ENCODE assay signal across 8 cellular contexts in genomic region chr14:67514650-67515385, GRCh38. TPM values are rescaled to one million over a fixed set of nuclear protein-coding genes. Genes with fewer than 3 reads are reported as not detected.
A peak's percentile ranks its signal among the peaks of the same experiment; 100 is the strongest.
DNase-seq lines count a peak whose midpoint lies in the region; ATAC-seq and TF ChIP-seq lines count a peak whose summit lies in the region.

No MANE protein-coding gene starts in this region.

- no peaks in the 10 kb centered on the region for H3K36me3 Mint-ChIP-seq in activated CD4-positive, alpha-beta T cell treated with anti-CD3 and anti-CD28 coated beads, Interleukin-2, amount 10 ng/mL, durations not matched to agents 24 days and 14 days (ENCODE audit: low read depth)
- no peaks in the 10 kb centered on the region for H3K36me3 Mint-ChIP-seq in stimulated activated naive B cell treated with anti-CD40 and anti-IgM and Interleukin-4, amounts not matched to agents 10 μg/mL and 1 μg/mL and 100 μg/mL, for 72 hours

- H3K4me1 ChIP-seq in duodenal mucosa (ENCODE audit: control insufficient read depth in 1 of 2, insufficient read depth in 2 of 2, low read length in 2 of 2) (peaks cover 14 to 24% of the 10 kb centered on the region in 2 donors), lower lobe of right lung (peaks cover 21% of the 10 kb centered on the region)

- H3K4me3 ChIP-seq in duodenal mucosa (ENCODE audit: low read depth in 1 of 2, low read length in 2 of 2): peak overlapping the region; percentile 79 to 80
- H3K4me3 ChIP-seq in lower lobe of right lung: peak overlapping the region; percentile 93

- intact Hi-C loops in activated CD4-positive, alpha-beta T cell treated with anti-CD3 and anti-CD28 coated beads, Interleukin-2, amount 10 ng/mL, durations not matched to agents 24 days and 14 days (cut with micrococcal nuclease): loop anchor here (2.0 kb wide), 1 partner anchor 26 kb away; the partner anchor contains the start of gene TMEM229B
- intact Hi-C loops in lower lobe of right lung (cut with DNase I): no loop called here

- ATAC-seq in GM19035 (IDR thresholded peaks at IDR 0.05; ENCODE audit: unreplicated experiment) (peak; percentile 60), lower lobe of right lung (peak; percentile 69 to 82), GM21367 (IDR thresholded peaks at IDR 0.05; ENCODE audit: unreplicated experiment) (no peak)
- peak; percentile 56 to 59 for ATAC-seq in stimulated activated naive B cell treated with anti-CD40 and anti-IgM and Interleukin-4, amounts not matched to agents 10 μg/mL and 1 μg/mL and 100 μg/mL, for 72 hours (replicated peaks)

- peaks cover 65% of the 10 kb centered on the region for H3K27me3 Mint-ChIP-seq in activated CD4-positive, alpha-beta T cell treated with anti-CD3 and anti-CD28 coated beads, Interleukin-2, amount 10 ng/mL, durations not matched to agents 24 days and 14 days
- peaks cover 0 to 3% of the 10 kb centered on the region in 2 donors for H3K27me3 Mint-ChIP-seq in stimulated activated naive B cell treated with anti-CD40 and anti-IgM and Interleukin-4, amounts not matched to agents 10 μg/mL and 1 μg/mL and 100 μg/mL, for 72 hours

- H3K27me3 ChIP-seq in duodenal mucosa (ENCODE audit: control insufficient read depth in 1 of 2, insufficient read depth in 2 of 2, low read length in 2 of 2) (peaks cover 3 to 5% of the 10 kb centered on the region in 2 donors), lower lobe of right lung (ENCODE audit: low read depth) (no peaks in the 10 kb centered on the region)

- H3K4me3 Mint-ChIP-seq in activated CD4-positive, alpha-beta T cell treated with anti-CD3 and anti-CD28 coated beads, Interleukin-2, amount 10 ng/mL, durations not matched to agents 24 days and 14 days: peak overlapping the region; percentile 87
- H3K4me3 Mint-ChIP-seq in stimulated activated naive B cell treated with anti-CD40 and anti-IgM and Interleukin-4, amounts not matched to agents 10 μg/mL and 1 μg/mL and 100 μg/mL, for 72 hours: peak overlapping the region; percentile 92 to 94

- no peak overlapping the region for H3K27ac ChIP-seq in duodenal mucosa (ENCODE audit: low read depth, low read length)
- H3K27ac ChIP-seq in lower lobe of right lung: peak overlapping the region; percentile 78

- peaks cover 8% of the 10 kb centered on the region for H3K4me1 Mint-ChIP-seq in activated CD4-positive, alpha-beta T cell treated with anti-CD3 and anti-CD28 coated beads, Interleukin-2, amount 10 ng/mL, durations not matched to agents 24 days and 14 days
- peaks cover 19 to 45% of the 10 kb centered on the region in 2 donors for H3K4me1 Mint-ChIP-seq in stimulated activated naive B cell treated with anti-CD40 and anti-IgM and Interleukin-4, amounts not matched to agents 10 μg/mL and 1 μg/mL and 100 μg/mL, for 72 hours

- H3K9me3 ChIP-seq in duodenal mucosa (ENCODE audit: control insufficient read depth in 1 of 2, low read length in 2 of 2) (no peaks in the 10 kb centered on the region), lower lobe of right lung (no peaks in the 10 kb centered on the region)

- TF ChIP-seq CTCF in lower lobe of right lung (IDR thresholded peaks at IDR 0.05): no peak

- no peaks in the 10 kb centered on the region for H3K9me3 Mint-ChIP-seq in activated CD4-positive, alpha-beta T cell treated with anti-CD3 and anti-CD28 coated beads, Interleukin-2, amount 10 ng/mL, durations not matched to agents 24 days and 14 days
- H3K9me3 Mint-ChIP-seq in stimulated activated naive B cell treated with anti-CD40 and anti-IgM and Interleukin-4, amounts not matched to agents 10 μg/mL and 1 μg/mL and 100 μg/mL, for 72 hours: no peaks in the 10 kb centered on the region

- peak overlapping the region; percentile 25 for H3K27ac Mint-ChIP-seq in activated CD4-positive, alpha-beta T cell treated with anti-CD3 and anti-CD28 coated beads, Interleukin-2, amount 10 ng/mL, durations not matched to agents 24 days and 14 days
- peak overlapping the region; percentile 89 for H3K27ac Mint-ChIP-seq in stimulated activated naive B cell treated with anti-CD40 and anti-IgM and Interleukin-4, amounts not matched to agents 10 μg/mL and 1 μg/mL and 100 μg/mL, for 72 hours

- H3K36me3 ChIP-seq in duodenal mucosa (ENCODE audit: control insufficient read depth in 1 of 2, insufficient read depth in 2 of 2, low read length in 2 of 2) (no peaks in the 10 kb centered on the region), lower lobe of right lung (no peaks in the 10 kb centered on the region)

- peak overlapping the region; percentile 51 to 65 for H3K9ac ChIP-seq in duodenal mucosa (ENCODE audit: low read depth in 1 of 2, low read length in 2 of 2)

- peak; percentile 79 for DNase-seq in AG08396 (ENCODE audit: low spot score)
- DNase-seq in Kasumi-1 (lab: John Stamatoyannopoulos, UW): peak; percentile 15 to 24
- DNase-seq in activated CD4-positive, alpha-beta T cell treated with anti-CD3 and anti-CD28 coated beads, Interleukin-2, amount 10 ng/mL, durations not matched to agents 24 days and 14 days: peak; percentile 87
- DNase-seq in lower lobe of right lung: peak; percentile 65
- peak; percentile 20 for DNase-seq in stimulated activated naive B cell treated with anti-CD40 and anti-IgM and Interleukin-4, amounts not matched to agents 10 μg/mL and 1 μg/mL and 100 μg/mL, for 72 hours

RNA-seq across cellular contexts. Expression of gene PLEKHH1, which starts 18.3 kb away (rescaled TPM):
- total RNA-seq in activated CD4-positive, alpha-beta T cell treated with anti-CD3 and anti-CD28 coated beads, Interleukin-2, amount 10 ng/mL, durations not matched to agents 24 days and 14 days: 1.5 and 1.7 TPM in 2 replicates
- 4.6 TPM for total RNA-seq in lower lobe of right lung

RNA-seq across cellular contexts. Expression of gene TMEM229B, which starts 26.3 kb away (rescaled TPM):
- 2.4 and 2.7 TPM in 2 replicates for total RNA-seq in activated CD4-positive, alpha-beta T cell treated with anti-CD3 and anti-CD28 coated beads, Interleukin-2, amount 10 ng/mL, durations not matched to agents 24 days and 14 days
- 6.4 TPM for total RNA-seq in lower lobe of right lung

Comparison
In these comparisons a context has a peak if more than half of its experiments do, and no peak if none do; other contexts are left out.
1. DNase-seq: peak in every context shown above with its lines; median percentile 87 in activated CD4-positive, alpha-beta T cell treated with anti-CD3 and anti-CD28 coated beads, Interleukin-2, amount 10 ng/mL, durations not matched to agents 24 days and 14 days; 79 in AG08396; 65 in lower lobe of right lung; 20 in stimulated activated naive B cell treated with anti-CD40 and anti-IgM and Interleukin-4, amounts not matched to agents 10 μg/mL and 1 μg/mL and 100 μg/mL, for 72 hours; 20 in Kasumi-1.